17 cellular contexts compared by ENCODE assay signal in genomic region chr9:75930766-75931311, GRCh38. TPM values are rescaled to one million over a fixed set of nuclear protein-coding genes. Genes with fewer than 3 reads are reported as not detected.
DNase-seq lines count a peak whose midpoint lies in the region; ATAC-seq and TF ChIP-seq lines count a peak whose summit lies in the region.
"Had no signal": no experiment of that assay in that cellular context is flagged by ENCODE, and none has a peak within 500 bp of the region (broad histone marks: within the 10 kb centered on the region; RNA-seq: fewer than 3 reads in every experiment).

No MANE protein-coding gene starts in this region.

- peak; percentile 4 for DNase-seq in GM23248
- no peak for DNase-seq in left colon
- peak; percentile 47 for DNase-seq in renal cortical epithelial cell (ENCODE audit: low read depth)
- no peak for DNase-seq in activated T-cell treated with anti-CD3 and anti-CD28 coated beads, Interleukin-2, amount 50 U/mL, for 4 hours
- DNase-seq: activated CD4-positive, alpha-beta T cell treated with anti-CD3 and anti-CD28 coated beads, Interleukin-2, amount 10 ng/mL, durations not matched to agents 7 days and 5 days; activated T-cell treated with anti-CD3 and anti-CD28 coated beads, Interleukin-2, amount 50 U/mL, for 72 hours; Caco-2; effector memory CD8-positive, alpha-beta T cell; GF-D8; islet precursor cell; MG63; NCI-H2081; stimulated activated naive B cell treated with anti-CD40 and anti-IgM and Interleukin-4, amounts not matched to agents 10 μg/mL and 1 μg/mL and 100 μg/mL, for 72 hours had no signal

- no peak overlapping the region for H3K9ac ChIP-seq in GM23248

- no peak overlapping the region for H3K4me3 ChIP-seq in GM23248
- H3K4me3 ChIP-seq: MG63 had no signal

- no peaks in the 10 kb centered on the region for H3K36me3 ChIP-seq in GM23248 (ENCODE audit: low read depth)
- H3K36me3 ChIP-seq: MG63 had no signal

- no peak overlapping the region for H3K27ac ChIP-seq in GM23248

- no peaks in the 10 kb centered on the region for H3F3A ChIP-seq in GM23248 (ENCODE audit: insufficient read depth)

- H2AFZ ChIP-seq in GM23248, result no peak overlapping the region

- H3K4me3 Mint-ChIP-seq in brain, result peak overlapping the region in 1 of 5 experiments; percentile 60
- no peak overlapping the region for H3K4me3 Mint-ChIP-seq in activated T-cell treated with anti-CD3 and anti-CD28 coated beads, Interleukin-2, amount 50 U/mL, for 4 hours
- H3K4me3 Mint-ChIP-seq: activated CD4-positive, alpha-beta T cell treated with anti-CD3 and anti-CD28 coated beads, Interleukin-2, amount 10 ng/mL, durations not matched to agents 7 days and 5 days; activated T-cell treated with anti-CD3 and anti-CD28 coated beads, Interleukin-2, amount 50 U/mL, for 72 hours; effector memory CD8-positive, alpha-beta T cell; stimulated activated naive B cell treated with anti-CD40 and anti-IgM and Interleukin-4, amounts not matched to agents 10 μg/mL and 1 μg/mL and 100 μg/mL, for 72 hours had no signal

- peaks cover 28% of the 10 kb centered on the region for H3K36me3 Mint-ChIP-seq in brain
- peaks cover 6% of the 10 kb centered on the region for H3K36me3 Mint-ChIP-seq in activated T-cell treated with anti-CD3 and anti-CD28 coated beads, Interleukin-2, amount 50 U/mL, for 4 hours (ENCODE audit: insufficient read depth)
- H3K36me3 Mint-ChIP-seq: stimulated activated naive B cell treated with anti-CD40 and anti-IgM and Interleukin-4, amounts not matched to agents 10 μg/mL and 1 μg/mL and 100 μg/mL, for 72 hours had no signal

- H3K27me3 Mint-ChIP-seq in brain, result no peaks in the 10 kb centered on the region
- no peaks in the 10 kb centered on the region for H3K27me3 Mint-ChIP-seq in activated T-cell treated with anti-CD3 and anti-CD28 coated beads, Interleukin-2, amount 50 U/mL, for 4 hours (ENCODE audit: low read depth)
- H3K27me3 Mint-ChIP-seq: activated CD4-positive, alpha-beta T cell treated with anti-CD3 and anti-CD28 coated beads, Interleukin-2, amount 10 ng/mL, durations not matched to agents 7 days and 5 days; effector memory CD8-positive, alpha-beta T cell; stimulated activated naive B cell treated with anti-CD40 and anti-IgM and Interleukin-4, amounts not matched to agents 10 μg/mL and 1 μg/mL and 100 μg/mL, for 72 hours had no signal

- in situ Hi-C loops in GM23248 (cut with MboI), result no loop called here

- no peaks in the 10 kb centered on the region for H3K9me2 ChIP-seq in GM23248 (ENCODE audit: insufficient read depth)

- H3K27ac Mint-ChIP-seq in brain, result peak overlapping the region; percentile 9 to 77 (median 58)
- H3K27ac Mint-ChIP-seq: activated CD4-positive, alpha-beta T cell treated with anti-CD3 and anti-CD28 coated beads, Interleukin-2, amount 10 ng/mL, durations not matched to agents 7 days and 5 days; activated T-cell treated with anti-CD3 and anti-CD28 coated beads, Interleukin-2, amount 50 U/mL, for 72 hours; effector memory CD8-positive, alpha-beta T cell; stimulated activated naive B cell treated with anti-CD40 and anti-IgM and Interleukin-4, amounts not matched to agents 10 μg/mL and 1 μg/mL and 100 μg/mL, for 72 hours had no signal

- no peaks in the 10 kb centered on the region for H4K20me1 ChIP-seq in GM23248 (ENCODE audit: insufficient read depth)

- no peaks in the 10 kb centered on the region for H3K27me3 ChIP-seq in GM23248 (replicated peaks; ENCODE audit: insufficient read depth)
- H3K27me3 ChIP-seq: MG63 had no signal

- intact Hi-C loops in left colon (cut with DNase I, micrococcal nuclease), result no loop called here

- no peak overlapping the region for H3K4me2 ChIP-seq in GM23248 (ENCODE audit: unreplicated experiment)

- WGBS in GM23248 (ENCODE audit: low coverage in 1 of 2, low lambda C conversion rate in 2 of 2, missing lambda C conversion rate in 2 of 2), 2 experiments, result 54% methylated on average over 3 of the region's 3 CpGs

- ATAC-seq in left colon (peak; percentile 52), HG03175 (IDR thresholded peaks at IDR 0.05; ENCODE audit: unreplicated experiment) (no peak), GM21529 (IDR thresholded peaks at IDR 0.05; ENCODE audit: unreplicated experiment) (no peak), GM21526 (IDR thresholded peaks at IDR 0.05; ENCODE audit: low FRiP score, unreplicated experiment) (no peak)
- no peak for ATAC-seq in activated T-cell treated with anti-CD3 and anti-CD28 coated beads, Interleukin-2, amount 50 U/mL, for 4 hours
- ATAC-seq: activated T-cell treated with anti-CD3 and anti-CD28 coated beads, Interleukin-2, amount 50 U/mL, for 72 hours; effector memory CD8-positive, alpha-beta T cell; stimulated activated naive B cell treated with anti-CD40 and anti-IgM and Interleukin-4, amounts not matched to agents 10 μg/mL and 1 μg/mL and 100 μg/mL, for 72 hours had no signal

- H3K79me2 ChIP-seq in GM23248 (ENCODE audit: insufficient read depth), result no peaks in the 10 kb centered on the region

- H3K4me1 Mint-ChIP-seq in brain, result peaks cover 28% of the 10 kb centered on the region
- H3K4me1 Mint-ChIP-seq in activated T-cell treated with anti-CD3 and anti-CD28 coated beads, Interleukin-2, amount 50 U/mL, for 4 hours (ENCODE audit: low read depth), result peaks cover 2% of the 10 kb centered on the region
- H3K4me1 Mint-ChIP-seq: activated CD4-positive, alpha-beta T cell treated with anti-CD3 and anti-CD28 coated beads, Interleukin-2, amount 10 ng/mL, durations not matched to agents 7 days and 5 days; stimulated activated naive B cell treated with anti-CD40 and anti-IgM and Interleukin-4, amounts not matched to agents 10 μg/mL and 1 μg/mL and 100 μg/mL, for 72 hours had no signal

- TF ChIP-seq CTCF in brain (conservative IDR thresholded peaks at IDR 0.05), result no peak

- H3K4me1 ChIP-seq in GM23248 (ENCODE audit: insufficient read depth), result no peaks in the 10 kb centered on the region
- H3K4me1 ChIP-seq: Caco-2 had no signal

- H3K9me3 ChIP-seq in GM23248 (ENCODE audit: low read depth), result no peaks in the 10 kb centered on the region
- H3K9me3 ChIP-seq: Caco-2, MG63 had no signal

- H3K9me3 Mint-ChIP-seq in brain, result no peaks in the 10 kb centered on the region
- no peaks in the 10 kb centered on the region for H3K9me3 Mint-ChIP-seq in activated T-cell treated with anti-CD3 and anti-CD28 coated beads, Interleukin-2, amount 50 U/mL, for 4 hours
- H3K9me3 Mint-ChIP-seq: activated CD4-positive, alpha-beta T cell treated with anti-CD3 and anti-CD28 coated beads, Interleukin-2, amount 10 ng/mL, durations not matched to agents 7 days and 5 days; activated T-cell treated with anti-CD3 and anti-CD28 coated beads, Interleukin-2, amount 50 U/mL, for 72 hours had no signal

RNA-seq across cellular contexts. Expression of gene PCSK5, which starts 40.4 kb away (rescaled TPM):
- 3.9 and 4.3 TPM in 2 replicates for total RNA-seq in GM23248 (2014; rRNA removed; shearing (Covaris generic))
- 1.9 and 2.3 TPM in 2 replicates for polyA plus RNA-seq in GM23248 (2016; fragmentation: Nextera tagmentation; extraction: Ambion mirVana)
- 0.31 TPM for polyA plus RNA-seq in brain (ENCODE audit: insufficient read depth, low read depth, low replicate concordance)
- total RNA-seq in left colon, result 10 to 100 TPM; 56.5 to 79.8 TPM
- total RNA-seq in renal cortical epithelial cell, result 28.8 and 57.4 TPM in 2 replicates
- total RNA-seq in activated T-cell treated with anti-CD3 and anti-CD28 coated beads, Interleukin-2, amount 50 U/mL, for 4 hours, result 1 to 10 TPM; 1.0 to 1.7 (median 1.6) TPM

Comparison
In these comparisons a context has a peak if more than half of its experiments do, and no peak if none do; other contexts are left out.
1. DNase-seq: peak in GM23248 (single experiment) and renal cortical epithelial cell (single experiment); none in left colon (0 of 2) and activated T-cell treated with anti-CD3 and anti-CD28 coated beads, Interleukin-2, amount 50 U/mL, for 4 hours (single experiment).